ENCODE assay signal across 8 cellular contexts in the genomic region with DNA sequence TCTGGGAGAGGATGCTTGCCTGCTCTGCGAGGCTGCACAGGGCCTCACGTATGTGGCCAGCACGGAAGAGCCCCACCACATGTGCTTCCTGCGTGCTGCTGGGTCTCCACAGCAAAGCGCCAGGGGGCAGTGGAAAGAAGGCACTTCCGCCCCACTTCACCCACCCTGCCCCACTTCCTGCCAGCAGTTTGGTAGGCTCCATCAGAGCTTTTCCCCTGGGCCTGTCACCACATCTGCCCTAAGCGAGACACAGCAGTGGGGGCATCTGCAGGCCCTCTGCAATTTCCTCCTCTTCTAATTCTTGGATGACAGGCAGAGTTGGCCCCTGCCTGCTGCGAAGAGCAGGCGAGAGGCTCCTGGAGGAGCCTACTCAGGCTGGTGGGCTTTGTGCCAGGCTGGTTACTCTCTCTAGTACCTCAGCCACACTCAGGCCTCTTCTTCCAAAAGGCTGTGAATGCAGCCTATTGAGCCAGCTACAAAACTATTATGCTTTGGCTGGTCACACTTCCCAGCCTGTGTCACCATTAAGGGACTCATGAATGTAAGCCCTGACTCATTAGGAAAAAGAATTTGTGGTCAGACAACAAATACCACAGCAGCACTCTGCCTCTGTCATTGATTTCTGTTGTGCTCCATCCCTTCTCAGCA. TPM values are rescaled to one million over a fixed set of nuclear protein-coding genes. Genes with fewer than 3 reads are reported as not detected.
DNase-seq lines count a peak whose midpoint lies in the region; ATAC-seq and TF ChIP-seq lines count a peak whose summit lies in the region.

No MANE protein-coding gene starts in this region.

- no peaks in the 10 kb centered on the region for H3K27me3 Mint-ChIP-seq in activated CD4-positive, alpha-beta T cell treated with anti-CD3 and anti-CD28 coated beads for 36 hours
- peaks cover 2% of the 10 kb centered on the region for H3K27me3 Mint-ChIP-seq in endodermal cell (ENCODE audit: insufficient read depth)

- H3K27ac ChIP-seq in DND-41 (ENCODE audit: low read length), result peak overlapping the region; percentile 98
- H3K27ac ChIP-seq in endodermal cell (ENCODE audit: low read depth, low read length), result peak overlapping the region; percentile 42

- 91 to 96% methylated on average over 7 to 9 of the region's 9 CpGs for WGBS in endodermal cell (ENCODE audit: insufficient coverage in 1 of 2, insufficient read length in 1 of 2), 2 experiments

- H3K4me1 Mint-ChIP-seq in activated CD4-positive, alpha-beta T cell treated with anti-CD3 and anti-CD28 coated beads for 36 hours, result peaks cover 55% of the 10 kb centered on the region
- peaks cover 18% of the 10 kb centered on the region for H3K4me1 Mint-ChIP-seq in endodermal cell

- H2AFZ ChIP-seq in DND-41 (ENCODE audit: low read depth, low read length), result peak overlapping the region; percentile 73

- H3K9me3 ChIP-seq in DND-41 (ENCODE audit: insufficient read depth, low read length, severe bottlenecking), result no peaks in the 10 kb centered on the region
- no peaks in the 10 kb centered on the region for H3K9me3 ChIP-seq in endodermal cell (ENCODE audit: control insufficient read depth, low read length)

- H3K9ac ChIP-seq in DND-41 (ENCODE audit: low read depth, low read length) (peak overlapping the region; percentile 61), endodermal cell (ENCODE audit: extremely low read depth, low read length, poor library complexity, severe bottlenecking) (no peak overlapping the region)

- H3K4me3 ChIP-seq in DND-41 (ENCODE audit: low read depth in 1 of 2, low read length in 2 of 2) (peak overlapping the region in 1 of 2 experiments; percentile 38; a peak in 2 of 4 replicates), endodermal cell (ENCODE audit: low read length) (no peak overlapping the region)

- TF ChIP-seq CTCF in DND-41 (IDR thresholded peaks at IDR 0.05; ENCODE audit: borderline replicate concordance, extremely low read depth, low read length, poor library complexity, severe bottlenecking) (peak; percentile 82), endodermal cell (conservative IDR thresholded peaks at IDR 0.05) (peak; percentile 27)

- POLR2A ChIA-PET in activated CD4-positive, alpha-beta T cell treated with anti-CD3 and anti-CD28 coated beads for 36 hours (lab: Charles Lee), result interaction anchor here (0.6 kb wide), 2 partner anchors 25 to 291 kb away, joined by 3 read pairs; partner anchors contain the start of gene CD244

- no peaks in the 10 kb centered on the region for H3K27me3 ChIP-seq in DND-41 (ENCODE audit: insufficient read depth, low read length, poor library complexity)
- no peaks in the 10 kb centered on the region for H3K27me3 ChIP-seq in endodermal cell (ENCODE audit: control insufficient read depth, insufficient read depth, low read length, poor library complexity, severe bottlenecking)

- no peaks in the 10 kb centered on the region for H3K79me2 ChIP-seq in DND-41 (ENCODE audit: insufficient read depth, low read length)

- no peaks in the 10 kb centered on the region for H4K20me1 ChIP-seq in DND-41 (ENCODE audit: insufficient read depth, low read length)

- H3K36me3 ChIP-seq in DND-41 (ENCODE audit: insufficient read depth, low read length) (no peaks in the 10 kb centered on the region), endodermal cell (ENCODE audit: control insufficient read depth, insufficient read depth, low read length) (no peaks in the 10 kb centered on the region)

- H3K36me3 Mint-ChIP-seq in activated CD4-positive, alpha-beta T cell treated with anti-CD3 and anti-CD28 coated beads for 36 hours (ENCODE audit: low read depth), result no peaks in the 10 kb centered on the region
- no peaks in the 10 kb centered on the region for H3K36me3 Mint-ChIP-seq in endodermal cell (ENCODE audit: low read depth)

- CTCF ChIA-PET in activated CD4-positive, alpha-beta T cell treated with anti-CD3 and anti-CD28 coated beads for 36 hours (lab: Charles Lee), result interaction anchor here (0.5 to 9.5 kb wide), 37 partner anchors 11 to 388 kb away, joined by 3 to 241 read pairs (median 4); partner anchors contain the start of genes ITLN1, ITLN2, LY9 and TOMM40L

- peak overlapping the region; percentile 42 for H3K4me3 Mint-ChIP-seq in activated CD4-positive, alpha-beta T cell treated with anti-CD3 and anti-CD28 coated beads for 36 hours
- H3K4me3 Mint-ChIP-seq in endodermal cell, result no peak overlapping the region

- H3K4me2 ChIP-seq in DND-41 (ENCODE audit: insufficient read depth, low read length), result peak overlapping the region; percentile 61

- H3K4me1 ChIP-seq in DND-41 (ENCODE audit: insufficient read depth, low read length) (peaks cover 45% of the 10 kb centered on the region), endodermal cell (ENCODE audit: control insufficient read depth, insufficient read depth, low read length) (no peaks in the 10 kb centered on the region)

- H3K9me3 Mint-ChIP-seq in activated CD4-positive, alpha-beta T cell treated with anti-CD3 and anti-CD28 coated beads for 36 hours (ENCODE audit: low read depth), result no peaks in the 10 kb centered on the region
- no peaks in the 10 kb centered on the region for H3K9me3 Mint-ChIP-seq in endodermal cell

- intact Hi-C loops in activated CD4-positive, alpha-beta T cell treated with anti-CD3 and anti-CD28 coated beads for 36 hours (cut with DNase I, micrococcal nuclease), result loop anchor here (2.0 to 5.0 kb wide), 4 partner anchors 25 to 260 kb away; partner anchors contain the start of genes KLHDC9 (in 2 of the 2) and CD244 (in 1 of the 2)

- ATAC-seq in DND-41 (ENCODE audit: insufficient read depth, low read depth) (peak; percentile 90), GM19468 (IDR thresholded peaks at IDR 0.05; ENCODE audit: extremely low read depth, unreplicated experiment) (peak; percentile 50), HG03571 (IDR thresholded peaks at IDR 0.05; ENCODE audit: unreplicated experiment) (peak; percentile 85)
- peak; percentile 93 for ATAC-seq in activated CD4-positive, alpha-beta T cell treated with anti-CD3 and anti-CD28 coated beads for 36 hours

- DNase-seq in DND-41, result peak; percentile 97
- DNase-seq in activated CD4-positive, alpha-beta T cell treated with anti-CD3 and anti-CD28 coated beads for 36 hours, result peak; percentile 87
- no peak for DNase-seq in endodermal cell
- peak; percentile 24 to 65 (median 37) for DNase-seq in stimulated activated CD4-positive, alpha-beta T cell treated with anti-CD3 and anti-CD28 coated beads, Interleukin-1b, Interleukin-23, amount 100 ng/mL, for 24 hours (ENCODE audit: low read depth in 4 of 4, low spot score in 1 of 4)
- no peak for DNase-seq in NCI-H1105 treated with DMSO at 0.1 percent for 48 hours (lab: John Stamatoyannopoulos, UW)
- no peak for DNase-seq in NCI-H446 (lab: John Stamatoyannopoulos, UW)

- peak overlapping the region; percentile 91 for H3K27ac Mint-ChIP-seq in activated CD4-positive, alpha-beta T cell treated with anti-CD3 and anti-CD28 coated beads for 36 hours
- no peak overlapping the region for H3K27ac Mint-ChIP-seq in endodermal cell

RNA-seq across cellular contexts. Expression of gene CD244, which starts 25.0 kb away (rescaled TPM):
- under 1 TPM; 0.14 to 0.25 TPM for total RNA-seq in activated CD4-positive, alpha-beta T cell treated with anti-CD3 and anti-CD28 coated beads for 36 hours
- under 1 TPM in 1 of 2 donors, not detected in 1; 0.31 TPM for total RNA-seq in endodermal cell
- polyA plus RNA-seq in endodermal cell (2013, experiment 1 of 2), result 0.11 TPM
- polyA plus RNA-seq in endodermal cell (2013, experiment 2 of 2), result not detected

RNA-seq across cellular contexts. Expression of gene LY9, which starts 41.7 kb away (rescaled TPM):
- total RNA-seq in activated CD4-positive, alpha-beta T cell treated with anti-CD3 and anti-CD28 coated beads for 36 hours, result 10 to 100 TPM in 1 of 2 experiments, 1 to 10 TPM in 1; 10.0 to 11.0 TPM
- not detected for total RNA-seq in endodermal cell
- not detected for polyA plus RNA-seq in endodermal cell (2013, experiment 1 of 2)
- not detected for polyA plus RNA-seq in endodermal cell (2013, experiment 2 of 2)

RNA-seq across cellular contexts. Expression of gene ITLN1, which starts 47.3 kb away (rescaled TPM):
- not detected for total RNA-seq in activated CD4-positive, alpha-beta T cell treated with anti-CD3 and anti-CD28 coated beads for 36 hours
- under 1 TPM; 0.22 to 0.51 TPM for total RNA-seq in endodermal cell
- polyA plus RNA-seq in endodermal cell (2013, experiment 1 of 2), result not detected
- not detected for polyA plus RNA-seq in endodermal cell (2013, experiment 2 of 2)

Comparison
In these comparisons a context has a peak if more than half of its experiments do, and no peak if none do; other contexts are left out.
1. DNase-seq: peak in DND-41 (single experiment), activated CD4-positive, alpha-beta T cell treated with anti-CD3 and anti-CD28 coated beads for 36 hours (single experiment) and stimulated activated CD4-positive, alpha-beta T cell treated with anti-CD3 and anti-CD28 coated beads, Interleukin-1b, Interleukin-23, amount 100 ng/mL, for 24 hours (4 of 4); none in endodermal cell (single experiment), NCI-H1105 treated with DMSO at 0.1 percent for 48 hours (single experiment) and NCI-H446 (0 of 2).
2. RNA of gene LY9, which starts 41.7 kb away (total RNA-seq): 10.0 to 11.0 TPM in activated CD4-positive, alpha-beta T cell treated with anti-CD3 and anti-CD28 coated beads for 36 hours; not detected in endodermal cell; every median in the first group is over 10 times any median in the second.
3. Peak in every context shown above with its lines, with median percentiles within 50 percentile points of each other: ATAC-seq.